Comparison of ENCODE assay signal across 1 cellular context in genomic region chr21:20822559-20823133, GRCh38.
TF ChIP-seq lines count a peak whose summit lies in the region.

No MANE protein-coding gene starts in this region.

TF ChIP-seq in GM23338, 12 proteins besides CTCF, POLR2A, EP300 and RAD21:
- TF ChIP-seq ZNF462 (CRISPR knock-in tag; IDR thresholded peaks at IDR 0.05) (no peak), ZNF331 (CRISPR knock-in tag; IDR thresholded peaks at IDR 0.05; ENCODE audit: low read depth) (no peak), ETS1 (IDR thresholded peaks at IDR 0.05) (no peak), REST (IDR thresholded peaks at IDR 0.05; ENCODE audit: unreplicated experiment) (no peak), POLR2AphosphoS5 (IDR thresholded peaks at IDR 0.05; ENCODE audit: low read depth) (no peak), EZH2 (IDR thresholded peaks at IDR 0.05; ENCODE audit: low read depth, unreplicated experiment) (no peak), CREB1 (CRISPR knock-in tag; IDR thresholded peaks at IDR 0.05; ENCODE audit: low read depth) (no peak), JUNB (IDR thresholded peaks at IDR 0.05; ENCODE audit: unreplicated experiment) (no peak)
